ENCODE assay signal across 14 cellular contexts in the genomic region with DNA sequence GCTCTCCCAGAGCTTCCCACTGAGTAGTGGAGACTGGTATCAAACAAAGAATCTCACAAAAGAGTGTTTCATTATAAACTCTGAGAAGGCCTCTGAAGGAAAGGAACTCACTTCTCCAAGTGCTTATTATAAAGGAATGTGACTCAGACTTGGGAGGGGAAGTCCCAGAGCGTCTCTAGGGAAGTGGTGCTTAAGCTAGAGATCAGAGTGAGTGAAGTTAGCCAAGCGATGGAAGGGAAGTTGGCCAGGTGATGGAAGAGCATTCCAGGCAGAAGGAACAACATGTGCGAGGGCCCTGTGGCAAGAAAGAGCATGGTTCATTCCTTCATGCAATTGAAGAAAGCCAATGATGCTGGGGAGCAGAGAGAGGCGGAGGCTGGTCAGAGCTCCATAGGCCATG. TPM values are rescaled to one million over a fixed set of nuclear protein-coding genes. Genes with fewer than 3 reads are reported as not detected.
DNase-seq lines count a peak whose midpoint lies in the region; ATAC-seq and TF ChIP-seq lines count a peak whose summit lies in the region.
"Had no signal": no experiment of that assay in that cellular context is flagged by ENCODE, and none has a peak within 500 bp of the region (broad histone marks: within the 10 kb centered on the region; RNA-seq: fewer than 3 reads in every experiment).

No MANE protein-coding gene starts in this region.

- H3K36me3 ChIP-seq in Loucy (ENCODE audit: insufficient read depth, low read length) = peaks cover 4% of the 10 kb centered on the region; the same call in 1 of the 2 replicates
- no peaks in the 10 kb centered on the region for H3K36me3 ChIP-seq in mammary epithelial cell (ENCODE audit: insufficient read depth, low read length)
- peaks cover 0 to 15% of the 10 kb centered on the region in 2 experiments for H3K36me3 ChIP-seq in mesenchymal stem cell (ENCODE audit: control insufficient read depth in 1 of 2, insufficient read depth in 2 of 2, low read depth in 1 of 2, low read length in 2 of 2)
- peaks cover 2 to 44% of the 10 kb centered on the region in 2 donors for H3K36me3 ChIP-seq in neuronal stem cell (replicated peaks in 1 of 2; ENCODE audit: control insufficient read depth in 2 of 2, insufficient read depth in 2 of 2, low read length in 2 of 2)
- H3K36me3 ChIP-seq: spleen had no signal

- CTCF ChIA-PET in mammary epithelial cell (lab: Charles Lee; ENCODE audit: low non-redundant PET) = no interaction called here

- H3K18ac ChIP-seq in mesenchymal stem cell (ENCODE audit: low read depth in 1 of 2, low read length in 2 of 2) = peak overlapping the region in 1 of 2 experiments; percentile 11
- no peak overlapping the region for H3K18ac ChIP-seq in neuronal stem cell (ENCODE audit: low read length)

- H3K14ac ChIP-seq in mesenchymal stem cell (ENCODE audit: low read length in 2 of 2) = no peak overlapping the region
- no peak overlapping the region for H3K14ac ChIP-seq in neuronal stem cell (ENCODE audit: low read length)

- 95% methylated on average over 4 of the region's 4 CpGs for WGBS in mammary epithelial cell (ENCODE audit: low coverage, missing lambda C conversion rate)
- 66% methylated on average over 4 of the region's 4 CpGs for WGBS in mesenchymal stem cell
- WGBS in neuronal stem cell (ENCODE audit: extremely low coverage in 2 of 2, insufficient read length in 2 of 2, insufficient replicate concordance in 1 of 2), 2 donors = no CpG with 5 or more reads among the region's 4 CpGs

- no peaks in the 10 kb centered on the region for H3K9me2 ChIP-seq in Loucy (replicated peaks; ENCODE audit: low read depth, low read length)

- H4K20me1 ChIP-seq in Loucy (ENCODE audit: insufficient read depth, low read length, poor library complexity, severe bottlenecking) = no peaks in the 10 kb centered on the region
- no peaks in the 10 kb centered on the region for H4K20me1 ChIP-seq in mammary epithelial cell (ENCODE audit: insufficient read depth, low read length)

- H2AK5ac ChIP-seq in mesenchymal stem cell (ENCODE audit: low read length, severe bottlenecking) = no peak overlapping the region
- H2AK5ac ChIP-seq in neuronal stem cell (ENCODE audit: low read depth, low read length) = no peak overlapping the region

- H3K79me2 ChIP-seq in Loucy (ENCODE audit: insufficient read depth, low read length) (peaks cover 38% of the 10 kb centered on the region), mammary epithelial cell (ENCODE audit: insufficient read depth, low read length) (peaks cover 2% of the 10 kb centered on the region)

- H3K27me3 ChIP-seq in Loucy (ENCODE audit: insufficient read depth, low read length, poor library complexity, severe bottlenecking) (no peaks in the 10 kb centered on the region), mammary epithelial cell (ENCODE audit: insufficient read depth, low read length) (no peaks in the 10 kb centered on the region), mesenchymal stem cell (ENCODE audit: control insufficient read depth in 1 of 2, insufficient read depth in 1 of 2, low read length in 2 of 2) (no peaks in the 10 kb centered on the region), neuronal stem cell (ENCODE audit: control insufficient read depth in 3 of 3, insufficient read depth in 3 of 3, low read depth in 1 of 3, low read length in 3 of 3) (no peaks in the 10 kb centered on the region)
- H3K27me3 ChIP-seq: spleen had no signal

- no peak overlapping the region for H2AFZ ChIP-seq in Loucy (ENCODE audit: low read length)
- H2AFZ ChIP-seq in mammary epithelial cell (ENCODE audit: low read depth, low read length) = no peak overlapping the region
- H2AFZ ChIP-seq in mesenchymal stem cell (ENCODE audit: low read depth, low read length) = no peak overlapping the region
- H2AFZ ChIP-seq in neuronal stem cell (ENCODE audit: low read length) = no peak overlapping the region

- H3K4ac ChIP-seq in mesenchymal stem cell (ENCODE audit: low read depth in 1 of 2, low read length in 2 of 2) (no peak overlapping the region), neuronal stem cell (ENCODE audit: low read length) (no peak overlapping the region)

- no peak overlapping the region for H3K23ac ChIP-seq in mesenchymal stem cell (ENCODE audit: low read length in 2 of 2)
- no peak overlapping the region for H3K23ac ChIP-seq in neuronal stem cell (ENCODE audit: low read depth, low read length, poor library complexity)

- H2BK15ac ChIP-seq in mesenchymal stem cell (ENCODE audit: low read depth, poor library complexity, severe bottlenecking) = no peak overlapping the region
- no peak overlapping the region for H2BK15ac ChIP-seq in neuronal stem cell (ENCODE audit: low read length)

- H3K79me1 ChIP-seq in mesenchymal stem cell (replicated peaks; ENCODE audit: low read length, poor library complexity, severe bottlenecking) (peaks cover 6% of the 10 kb centered on the region), neuronal stem cell (ENCODE audit: low read depth, low read length) (peaks cover 3% of the 10 kb centered on the region)

- H3K9ac ChIP-seq in Loucy (ENCODE audit: low read depth, low read length, poor library complexity, severe bottlenecking) = peak overlapping the region; percentile 77
- H3K9ac ChIP-seq in mammary epithelial cell (ENCODE audit: insufficient read depth, low read length) = no peak overlapping the region
- H3K9ac ChIP-seq in mesenchymal stem cell (ENCODE audit: low read length) = no peak overlapping the region
- H3K9ac ChIP-seq in neuronal stem cell (ENCODE audit: low read depth, low read length, poor library complexity) = no peak overlapping the region

- dilution Hi-C loops in mammary epithelial cell (cut with HindIII; ENCODE audit: low sequenced_read_pairs) = no loop called here

- H2BK120ac ChIP-seq in mesenchymal stem cell (ENCODE audit: low read depth, low read length) (no peak overlapping the region), neuronal stem cell (ENCODE audit: low read depth, low read length) (no peak overlapping the region)

- BruUV-seq in mammary epithelial cell (replicated peaks; lab: Mats Ljungman, UMichigan) = no TSS peak

- intact Hi-C loops in mammary epithelial cell (cut with micrococcal nuclease) = loop anchor here (5.0 kb wide), 2 partner anchors 212 to 313 kb away; partner anchors contain the start of genes ACAA1 and MYD88

- TF ChIP-seq CTCF in Loucy (conservative IDR thresholded peaks at IDR 0.05; ENCODE audit: low read length) (no peak), mammary epithelial cell (conservative IDR thresholded peaks at IDR 0.05 in 1 of 2, IDR thresholded peaks at IDR 0.05 in 1 of 2; ENCODE audit: extremely low read depth in 1 of 2, insufficient read depth in 1 of 2, low read depth in 1 of 2, low read length in 2 of 2) (no peak), coronary artery (IDR thresholded peaks at IDR 0.05) (no peak)

- H3K4me1 ChIP-seq in Loucy (ENCODE audit: insufficient read depth, low read length, poor library complexity, severe bottlenecking) (peaks cover 34% of the 10 kb centered on the region), mammary epithelial cell (ENCODE audit: insufficient read depth, low read length) (peaks cover 4% of the 10 kb centered on the region), mesenchymal stem cell (ENCODE audit: control insufficient read depth, insufficient read depth, low read depth, low read length) (peaks cover 3% of the 10 kb centered on the region), neuronal stem cell (ENCODE audit: control insufficient read depth in 2 of 2, insufficient read depth in 1 of 2, low read depth in 1 of 2, low read length in 2 of 2) (peaks cover 3 to 8% of the 10 kb centered on the region in 2 donors)

- H3K27ac ChIP-seq in mammary epithelial cell (ENCODE audit: insufficient read depth, low read depth, low read length) (no peak overlapping the region), mesenchymal stem cell (ENCODE audit: low read length, poor library complexity, severe bottlenecking) (no peak overlapping the region), neuronal stem cell (replicated peaks; ENCODE audit: low read length) (no peak overlapping the region), coronary artery (no peak overlapping the region)
- H3K27ac ChIP-seq: spleen had no signal

- H3K4me3 ChIP-seq in Loucy (ENCODE audit: low read length, poor library complexity, severe bottlenecking) (peak overlapping the region; percentile 93), mammary epithelial cell (replicated peaks in 1 of 3; ENCODE audit: insufficient read depth in 1 of 3, low read depth in 2 of 3, low read length in 3 of 3) (no peak overlapping the region), mesenchymal stem cell (ENCODE audit: insufficient read depth in 1 of 2, low read depth in 1 of 2, low read length in 2 of 2) (no peak overlapping the region), neuronal stem cell (ENCODE audit: low read length in 2 of 2) (no peak overlapping the region), coronary artery (no peak overlapping the region)
- H3K4me3 ChIP-seq: spleen had no signal

- DNase-seq in EH (ENCODE audit: low read depth) = peak; percentile 79
- peak; percentile 49 for DNase-seq in mammary epithelial cell
- DNase-seq in mesenchymal stem cell = peak; percentile 46
- no peak for DNase-seq in neuronal stem cell (ENCODE audit: low spot score)
- DNase-seq in coronary artery (ENCODE audit: low spot score) = no peak
- DNase-seq: activated CD8-positive, alpha-beta memory T cell treated with anti-CD3 and anti-CD28 coated beads, Interleukin-2, amount 10 ng/mL, durations not matched to agents 7 days and 5 days; glutamatergic neuron; left ventricle myocardium superior; NCI-H146; NCI-H526 treated with DMSO at 0.1 percent for 48 hours; spleen had no signal

- H2BK12ac ChIP-seq in mesenchymal stem cell (ENCODE audit: low read length in 2 of 2) = no peak overlapping the region
- no peak overlapping the region for H2BK12ac ChIP-seq in neuronal stem cell (ENCODE audit: low read length)

- H4K91ac ChIP-seq in mesenchymal stem cell (ENCODE audit: low read length) (no peak overlapping the region), neuronal stem cell (ENCODE audit: low read depth, low read length, poor library complexity) (no peak overlapping the region)

- no peaks in the 10 kb centered on the region for H3K9me3 ChIP-seq in Loucy (ENCODE audit: insufficient read depth, low read depth, low read length)
- no peaks in the 10 kb centered on the region for H3K9me3 ChIP-seq in mammary epithelial cell (replicated peaks; ENCODE audit: insufficient read depth, low read length)
- H3K9me3 ChIP-seq in mesenchymal stem cell (ENCODE audit: control insufficient read depth, low read length) = peaks cover 3% of the 10 kb centered on the region
- no peaks in the 10 kb centered on the region for H3K9me3 ChIP-seq in neuronal stem cell (replicated peaks in 1 of 2; ENCODE audit: control insufficient read depth in 2 of 2, insufficient read depth in 1 of 2, low read depth in 1 of 2, low read length in 2 of 2)
- H3K9me3 ChIP-seq: spleen had no signal

- ATAC-seq in GM18867 (IDR thresholded peaks at IDR 0.05; ENCODE audit: unreplicated experiment) = no peak
- ATAC-seq: activated CD8-positive, alpha-beta memory T cell treated with anti-CD3 and anti-CD28 coated beads, Interleukin-2, amount 10 ng/mL, durations not matched to agents 7 days and 5 days; left ventricle myocardium superior; Right ventricle myocardium inferior had no signal

- H3K4me2 ChIP-seq in Loucy (ENCODE audit: low read depth, low read length, poor library complexity, severe bottlenecking) (peak overlapping the region; percentile 79), mammary epithelial cell (ENCODE audit: insufficient read depth, low read depth, low read length) (no peak overlapping the region), mesenchymal stem cell (ENCODE audit: low read length, poor library complexity, severe bottlenecking) (no peak overlapping the region), neuronal stem cell (ENCODE audit: insufficient read depth, low read length, poor library complexity, severe bottlenecking) (no peak overlapping the region)

- in situ Hi-C loops in mammary epithelial cell (cut with MboI; ENCODE audit: low sequenced_read_pairs in 2 of 2) = loop anchor here in 1 of 2 donors (5.0 kb wide), 1 partner anchor 133 kb away; no protein-coding TSS in a partner anchor

- H3F3A ChIP-seq in Loucy (ENCODE audit: low read depth) = no peaks in the 10 kb centered on the region

- H2BK5ac ChIP-seq in mesenchymal stem cell (ENCODE audit: low read depth, low read length, poor library complexity, severe bottlenecking) (no peak overlapping the region), neuronal stem cell (ENCODE audit: low read length) (no peak overlapping the region)

- H4K8ac ChIP-seq in mesenchymal stem cell (ENCODE audit: low read length) = no peak overlapping the region
- H4K8ac ChIP-seq in neuronal stem cell (ENCODE audit: low read depth, low read length) = no peak overlapping the region

RNA-seq across cellular contexts. Expression of gene XYLB, which starts 2.3 kb away (rescaled TPM):
- 1 to 10 TPM; 3.0 to 4.5 TPM for total RNA-seq in mammary epithelial cell
- polyA plus RNA-seq in mammary epithelial cell = 3.3 TPM
- 38.2 TPM for polyA minus RNA-seq in mammary epithelial cell
- polyA plus RNA-seq in mesenchymal stem cell (2013, experiment 1 of 2) = 2.0 TPM
- polyA plus RNA-seq in mesenchymal stem cell (2013, experiment 2 of 2) = 2.1 TPM
- 1.5 TPM for polyA plus RNA-seq in neuronal stem cell (2013, experiment 1 of 2)
- 1.1 TPM for polyA plus RNA-seq in neuronal stem cell (2013, experiment 2 of 2)

Comparison
In these comparisons a context has a peak if more than half of its experiments do, and no peak if none do; other contexts are left out.
1. DNase-seq: peak in EH (single experiment), mammary epithelial cell (single experiment) and mesenchymal stem cell (single experiment); none in neuronal stem cell (single experiment) and coronary artery (single experiment).